Comparison of ENCODE assay signal across 23 cellular contexts in genomic region chr2:172439911-172440310, GRCh38. TPM values are rescaled to one million over a fixed set of nuclear protein-coding genes. Genes with fewer than 3 reads are reported as not detected.
DNase-seq lines count a peak whose midpoint lies in the region; ATAC-seq and TF ChIP-seq lines count a peak whose summit lies in the region.
"Had no signal": no experiment of that assay in that cellular context is flagged by ENCODE, and none has a peak within 500 bp of the region (broad histone marks: within the 10 kb centered on the region; RNA-seq: fewer than 3 reads in every experiment).

No MANE protein-coding gene starts in this region.

- ATAC-seq in heart right ventricle (no peak), HG03342 (IDR thresholded peaks at IDR 0.05; ENCODE audit: unreplicated experiment) (no peak), HG03175 (IDR thresholded peaks at IDR 0.05; ENCODE audit: unreplicated experiment) (no peak)
- ATAC-seq: activated T-cell treated with anti-CD3 and anti-CD28 coated beads, Interleukin-2, amount 50 U/mL, for 4 hours; effector memory CD8-positive, alpha-beta T cell; left lung had no signal

- H3K4me3 ChIP-seq in left ventricle myocardium inferior = no peak overlapping the region
- no peak overlapping the region for H3K4me3 ChIP-seq in heart right ventricle
- H3K4me3 ChIP-seq in mucosa of rectum (ENCODE audit: low read length in 2 of 2) = no peak overlapping the region
- H3K4me3 ChIP-seq in uterus = no peak overlapping the region
- H3K4me3 ChIP-seq: ascending aorta, left lung, skin epidermis had no signal

- intact Hi-C loops in left ventricle myocardium inferior (cut with micrococcal nuclease) (no loop called here), heart right ventricle (cut with DNase I) (no loop called here), uterus (cut with DNase I; ENCODE audit: low total_unique reads) (no loop called here)

- 70 to 71% methylated on average over 1 of the region's 1 CpG for WGBS in heart right ventricle, 2 donors

- H3K4me1 ChIP-seq in left ventricle myocardium inferior (peaks cover 91% of the 10 kb centered on the region), heart right ventricle (peaks cover 0 to 90% (median 66%) of the 10 kb centered on the region in 9 donors), mucosa of rectum (ENCODE audit: control insufficient read depth in 2 of 2, insufficient read depth in 2 of 2, low read length in 2 of 2) (peaks cover 66 to 69% of the 10 kb centered on the region in 2 donors), uterus (no peaks in the 10 kb centered on the region)
- H3K4me1 ChIP-seq: ascending aorta had no signal

- no peak for TF ChIP-seq CTCF in left ventricle myocardium inferior (IDR thresholded peaks at IDR 0.05; ENCODE audit: borderline replicate concordance)
- TF ChIP-seq CTCF in heart right ventricle (IDR thresholded peaks at IDR 0.05) = no peak
- TF ChIP-seq CTCF in VCaP (conservative IDR thresholded peaks at IDR 0.05) = no peak
- no peak for TF ChIP-seq CTCF in uterus (IDR thresholded peaks at IDR 0.05)

- H3K36me3 ChIP-seq in left ventricle myocardium inferior (no peaks in the 10 kb centered on the region), heart right ventricle (peaks cover 0 to 7% (median 0%) of the 10 kb centered on the region in 9 donors), mucosa of rectum (ENCODE audit: control insufficient read depth in 2 of 2, insufficient read depth in 2 of 2, low read length in 2 of 2) (no peaks in the 10 kb centered on the region), uterus (no peaks in the 10 kb centered on the region)
- H3K36me3 ChIP-seq: ascending aorta, left lung had no signal

- DNase-seq in left ventricle myocardium inferior = no peak
- DNase-seq in heart right ventricle = no peak
- no peak for DNase-seq in NCI-H226
- DNase-seq in uterus = no peak
- DNase-seq: activated CD4-positive, CD25-positive, alpha-beta regulatory T cell; activated naive CD4-positive, alpha-beta T cell treated with anti-CD3 and anti-CD28 coated beads for 36 hours; activated T-cell treated with anti-CD3 and anti-CD28 coated beads, Interleukin-2, amount 50 U/mL, for 4 hours; C1 segment of cervical spinal cord; cerebellar nuclear complex; DMS153; effector memory CD8-positive, alpha-beta T cell; GF-D8; left lung; NCI-H187; NCI-H774; stimulated activated CD4-positive, alpha-beta T cell treated with anti-CD3 and anti-CD28 coated beads, Interleukin-4, amount 100 ng/mL, for 1 hour; T1000 had no signal

- no peaks in the 10 kb centered on the region for H3K27me3 ChIP-seq in left ventricle myocardium inferior (ENCODE audit: low read depth)
- H3K27me3 ChIP-seq in heart right ventricle = no peaks in the 10 kb centered on the region
- H3K27me3 ChIP-seq in mucosa of rectum (ENCODE audit: control insufficient read depth in 2 of 2, insufficient read depth in 2 of 2, low read length in 2 of 2) = no peaks in the 10 kb centered on the region
- no peaks in the 10 kb centered on the region for H3K27me3 ChIP-seq in uterus
- H3K27me3 ChIP-seq: ascending aorta, left lung had no signal

- H3K9ac ChIP-seq in mucosa of rectum (ENCODE audit: low read depth in 1 of 2, low read length in 2 of 2) = no peak overlapping the region

- H3K27ac ChIP-seq in left ventricle myocardium inferior (replicated peaks) = peak overlapping the region; percentile 65
- peak overlapping the region in 3 of 10 donors; percentile 29 to 66 (median 57) for H3K27ac ChIP-seq in heart right ventricle
- peak overlapping the region; percentile 90 for H3K27ac ChIP-seq in VCaP
- H3K27ac ChIP-seq in mucosa of rectum (ENCODE audit: low read depth in 2 of 2, low read length in 2 of 2) = peak overlapping the region; percentile 66 to 86
- no peak overlapping the region for H3K27ac ChIP-seq in uterus
- H3K27ac ChIP-seq: ascending aorta had no signal

- H3K9me3 ChIP-seq in left ventricle myocardium inferior (replicated peaks) (no peaks in the 10 kb centered on the region), heart right ventricle (no peaks in the 10 kb centered on the region), mucosa of rectum (ENCODE audit: control insufficient read depth in 2 of 2, low read length in 2 of 2) (no peaks in the 10 kb centered on the region), uterus (no peaks in the 10 kb centered on the region)
- H3K9me3 ChIP-seq: ascending aorta, left lung had no signal

- no peak for TF ChIP-seq POLR2A in uterus (IDR thresholded peaks at IDR 0.05)

RNA-seq across cellular contexts. Expression of gene ITGA6, which starts 12.5 kb away (rescaled TPM):
- total RNA-seq in left ventricle myocardium inferior = 42.0 TPM
- 10 to 100 TPM; 36.0 to 68.3 (median 46.8) TPM for total RNA-seq in heart right ventricle
- polyA plus RNA-seq in heart right ventricle = 10 to 100 TPM; 22.1 to 23.9 TPM
- total RNA-seq in uterus = 100 to 1,000 TPM in 2 of 4 donors, 10 to 100 TPM in 2; 57.4 to 195 (median 120) TPM

Comparison
In these comparisons a context has a peak if more than half of its experiments do, and no peak if none do; other contexts are left out.
1. H3K27ac ChIP-seq: peak in left ventricle myocardium inferior (single experiment), VCaP (single experiment) and mucosa of rectum (2 of 2); none in uterus (0 of 2).